Comparison of ENCODE assay signal across 7 cellular contexts in the genomic region with DNA sequence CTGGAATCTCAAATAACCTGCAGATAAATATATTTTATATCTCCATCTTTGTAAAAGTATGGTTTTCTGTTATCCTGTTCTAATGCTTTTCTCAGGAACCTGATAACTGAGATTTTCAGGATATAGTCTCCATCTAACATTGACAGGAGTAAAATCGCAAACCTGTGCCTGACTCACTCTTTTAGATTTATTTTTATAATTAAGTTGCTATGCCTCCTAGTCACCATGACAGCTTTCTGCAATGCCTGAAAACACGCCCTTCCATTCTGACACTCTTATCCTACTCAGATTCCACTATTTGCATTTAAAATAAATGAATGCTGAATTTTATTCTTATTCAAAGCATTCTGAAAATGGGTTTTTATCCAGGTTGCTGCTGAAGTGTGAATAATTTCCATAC.
"Had no signal": no experiment of that assay in that cellular context is flagged by ENCODE, and none has a peak within 500 bp of the region (broad histone marks: within the 10 kb centered on the region; RNA-seq: fewer than 3 reads in every experiment).

No MANE protein-coding gene starts in this region.

- H2AFZ ChIP-seq: GM23248 had no signal

- ATAC-seq: HCT116, K562 had no signal

- H3K27ac ChIP-seq: GM23248 had no signal

- DNase-seq: GM23248, H9, HFFc6, IMR-90, KG1 had no signal

- H3K27ac Mint-ChIP-seq: H9, HFFc6 had no signal

- H3K4me3 Mint-ChIP-seq: H9, HFFc6 had no signal

- H3K4me3 ChIP-seq: GM23248, K562 had no signal
